In the genomic region with DNA sequence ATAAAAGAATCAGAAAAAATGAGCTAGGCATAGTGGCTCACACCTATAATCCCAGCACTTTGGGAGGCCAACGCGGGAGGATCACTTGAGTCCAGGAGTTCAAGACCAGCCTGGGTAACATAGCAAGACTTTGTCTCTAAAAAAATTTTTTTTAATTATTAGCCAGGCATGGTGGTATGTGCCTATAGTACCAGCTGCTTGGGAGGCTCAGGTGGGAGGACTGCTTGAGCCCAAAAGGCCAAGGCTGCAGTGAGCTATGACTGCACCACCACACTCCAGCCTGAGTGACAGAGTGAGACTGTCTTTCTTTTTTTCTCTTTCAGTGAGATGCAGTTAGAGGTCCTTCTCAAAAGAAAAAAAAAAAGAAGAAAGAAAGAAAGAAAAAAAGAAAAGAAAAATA, we compare ENCODE assay signal across 1 cellular context.
TF ChIP-seq lines count a peak whose summit lies in the region.

No MANE protein-coding gene starts in this region.

TF ChIP-seq in HepG2, 621 proteins besides CTCF, POLR2A, EP300 and RAD21:
- no peak for TF ChIP-seq RFX5 (IDR thresholded peaks at IDR 0.05; ENCODE audit: low read depth, low read length)
- TF ChIP-seq FOXA3 (CRISPR knock-in tag; IDR thresholded peaks at IDR 0.05) = no peak
- TF ChIP-seq, protein P1, sequence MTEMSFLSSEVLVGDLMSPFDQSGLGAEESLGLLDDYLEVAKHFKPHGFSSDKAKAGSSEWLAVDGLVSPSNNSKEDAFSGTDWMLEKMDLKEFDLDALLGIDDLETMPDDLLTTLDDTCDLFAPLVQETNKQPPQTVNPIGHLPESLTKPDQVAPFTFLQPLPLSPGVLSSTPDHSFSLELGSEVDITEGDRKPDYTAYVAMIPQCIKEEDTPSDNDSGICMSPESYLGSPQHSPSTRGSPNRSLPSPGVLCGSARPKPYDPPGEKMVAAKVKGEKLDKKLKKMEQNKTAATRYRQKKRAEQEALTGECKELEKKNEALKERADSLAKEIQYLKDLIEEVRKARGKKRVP (CRISPR knock-in tag; IDR thresholded peaks at IDR 0.05) = no peak
- TF ChIP-seq, protein P2, sequence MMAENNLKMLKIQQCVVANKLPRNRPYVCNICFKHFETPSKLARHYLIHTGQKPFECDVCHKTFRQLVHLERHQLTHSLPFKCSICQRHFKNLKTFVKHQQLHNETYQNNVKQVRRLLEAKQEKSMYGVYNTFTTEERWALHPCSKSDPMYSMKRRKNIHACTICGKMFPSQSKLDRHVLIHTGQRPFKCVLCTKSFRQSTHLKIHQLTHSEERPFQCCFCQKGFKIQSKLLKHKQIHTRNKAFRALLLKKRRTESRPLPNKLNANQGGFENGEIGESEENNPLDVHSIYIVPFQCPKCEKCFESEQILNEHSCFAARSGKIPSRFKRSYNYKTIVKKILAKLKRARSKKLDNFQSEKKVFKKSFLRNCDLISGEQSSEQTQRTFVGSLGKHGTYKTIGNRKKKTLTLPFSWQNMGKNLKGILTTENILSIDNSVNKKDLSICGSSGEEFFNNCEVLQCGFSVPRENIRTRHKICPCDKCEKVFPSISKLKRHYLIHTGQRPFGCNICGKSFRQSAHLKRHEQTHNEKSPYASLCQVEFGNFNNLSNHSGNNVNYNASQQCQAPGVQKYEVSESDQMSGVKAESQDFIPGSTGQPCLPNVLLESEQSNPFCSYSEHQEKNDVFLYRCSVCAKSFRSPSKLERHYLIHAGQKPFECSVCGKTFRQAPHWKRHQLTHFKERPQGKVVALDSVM (CRISPR knock-in tag; IDR thresholded peaks at IDR 0.05) = peak; percentile 68
- no peak for TF ChIP-seq RBFOX2 (IDR thresholded peaks at IDR 0.05; ENCODE audit: low read depth, low read length)
- TF ChIP-seq ZZZ3 (CRISPR knock-in tag; IDR thresholded peaks at IDR 0.05; ENCODE audit: borderline replicate concordance) = no peak
- TF ChIP-seq IKZF4 (CRISPR knock-in tag; IDR thresholded peaks at IDR 0.05; ENCODE audit: borderline replicate concordance, low read depth, not compliant biosample characterization) = no peak
- TF ChIP-seq NRL (CRISPR knock-in tag; IDR thresholded peaks at IDR 0.05; ENCODE audit: borderline replicate concordance) = no peak
- no peak for TF ChIP-seq ZNF180 (CRISPR knock-in tag; IDR thresholded peaks at IDR 0.05; ENCODE audit: borderline replicate concordance, low read depth)
- no peak for TF ChIP-seq NPAS2 (CRISPR knock-in tag; IDR thresholded peaks at IDR 0.05; ENCODE audit: borderline replicate concordance)
- peak; percentile 55; the same call in 1 of the 2 replicates for TF ChIP-seq ZNF263 (CRISPR knock-in tag; IDR thresholded peaks at IDR 0.05)
- no peak for TF ChIP-seq CHCHD3 (CRISPR knock-in tag; IDR thresholded peaks at IDR 0.05)
